Comparison of ENCODE assay signal across 20 cellular contexts in genomic region chr14:28651148-28651547, GRCh38.
A peak's percentile ranks its signal among the peaks of the same experiment; 100 is the strongest.
DNase-seq lines count a peak whose midpoint lies in the region; ATAC-seq, FAIRE-seq and TF ChIP-seq lines count a peak whose summit lies in the region.
"Had no signal": no experiment of that assay in that cellular context is flagged by ENCODE, and none has a peak within 500 bp of the region (broad histone marks: within the 10 kb centered on the region; RNA-seq: fewer than 3 reads in every experiment).

No MANE protein-coding gene starts in this region.

- H3K9ac ChIP-seq in PC-3 (ENCODE audit: low read length) (no peak overlapping the region), H1 (replicated peaks in 1 of 4; ENCODE audit: extremely low read depth in 1 of 4, low read depth in 3 of 4, low read length in 3 of 4) (no peak overlapping the region)

- intact Hi-C loops in PC-3 (cut with micrococcal nuclease) (loop anchor here (10.0 kb wide), 1 partner anchor 1574 kb away; no protein-coding TSS in a partner anchor), Right ventricle myocardium inferior (cut with DNase I) (no loop called here)

- FAIRE-seq in H1 (lab: Jason Lieb, UNC): no peak

- H2BK5ac ChIP-seq in H1 (ENCODE audit: low read depth, low read length): no peak overlapping the region

- WGBS in H1 (ENCODE audit: extremely low coverage in 1 of 2, insufficient coverage in 1 of 2, insufficient read length in 1 of 2, insufficient replicate concordance in 2 of 2, low coverage in 1 of 2, low lambda C conversion rate in 2 of 2, missing lambda C conversion rate in 1 of 2), 2 experiments: 70% methylated on average over 5 of the region's 5 CpGs; no CpG with 5 or more reads in 1 of the 2 experiments

- CTCF ChIA-PET in PC-3 (lab: Charles Lee): interaction anchor here (1.1 kb wide), 1 partner anchor 16 kb away, joined by 4 read pairs; no protein-coding TSS in a partner anchor
- CTCF ChIA-PET in H1 (lab: Charles Lee; ENCODE audit: partially characterized antibody): no interaction called here

- H3K9me3 ChIP-seq in PC-3 (ENCODE audit: low read length): no peaks in the 10 kb centered on the region
- H3K9me3 ChIP-seq in H1 (ENCODE audit: insufficient read depth in 2 of 2, low read depth in 1 of 2, low read length in 1 of 2): no peaks in the 10 kb centered on the region
- H3K9me3 ChIP-seq: Caco-2, left lung had no signal

- H3K27ac ChIP-seq in GM23338 (ENCODE audit: low read depth) (no peak overlapping the region), PC-3 (ENCODE audit: low read length) (peak overlapping the region; percentile 95), H1 (ENCODE audit: low read depth, low read length) (no peak overlapping the region)
- H3K27ac ChIP-seq: coronary artery, HL-60, left lung had no signal

- no peaks in the 10 kb centered on the region for H3F3A ChIP-seq in GM23338 (replicated peaks; ENCODE audit: low read depth)
- peaks cover 6% of the 10 kb centered on the region for H3F3A ChIP-seq in PC-3 (ENCODE audit: low read length, unreplicated experiment)

- H2AFZ ChIP-seq in GM23338: no peak overlapping the region
- H2AFZ ChIP-seq in PC-3 (ENCODE audit: low read length): peak overlapping the region; percentile 52
- H2AFZ ChIP-seq in H1 (ENCODE audit: low read length): no peak overlapping the region

- H4K20me1 ChIP-seq in GM23338 (replicated peaks; ENCODE audit: insufficient read depth) (no peaks in the 10 kb centered on the region), PC-3 (ENCODE audit: low read length) (no peaks in the 10 kb centered on the region), H1 (replicated peaks in 1 of 2; ENCODE audit: control insufficient read depth in 1 of 2, insufficient read depth in 2 of 2, low read length in 2 of 2) (no peaks in the 10 kb centered on the region)

- no peak overlapping the region for H3K4me3 ChIP-seq in GM23338
- no peak overlapping the region for H3K4me3 ChIP-seq in PC-3 (ENCODE audit: low read length)
- H3K4me3 ChIP-seq in H1 (ENCODE audit: extremely low read depth in 1 of 4, insufficient read depth in 2 of 4, low read depth in 3 of 4, low read length in 4 of 4): no peak overlapping the region
- H3K4me3 ChIP-seq: coronary artery, left lung had no signal

- no peak overlapping the region for H4K8ac ChIP-seq in H1 (ENCODE audit: extremely low read depth, insufficient read depth, low read length)

- no peak overlapping the region for H2BK120ac ChIP-seq in H1 (replicated peaks; ENCODE audit: low read depth, low read length)

- H3K27me3 ChIP-seq in GM23338 (ENCODE audit: insufficient read depth): no peaks in the 10 kb centered on the region
- H3K27me3 ChIP-seq in PC-3 (ENCODE audit: low read length): no peaks in the 10 kb centered on the region
- H3K27me3 ChIP-seq in H1 (replicated peaks in 1 of 4; ENCODE audit: control insufficient read depth in 3 of 4, extremely low read depth in 1 of 4, insufficient read depth in 3 of 4, low read length in 3 of 4): no peaks in the 10 kb centered on the region
- H3K27me3 ChIP-seq: left lung had no signal

- no peak overlapping the region for H2BK12ac ChIP-seq in H1 (ENCODE audit: low read depth, low read length)

- H3K4me1 Mint-ChIP-seq in GM23338: peaks cover 9% of the 10 kb centered on the region
- H3K4me1 Mint-ChIP-seq: activated B cell treated with CpG ODN at 0.5 μM for 24 hours had no signal

- no peak overlapping the region for H4K91ac ChIP-seq in H1 (replicated peaks; ENCODE audit: insufficient read length, low read length)

- no TSS peak for BruUV-seq in PC-3 (replicated peaks; lab: Mats Ljungman, UMichigan)

- H3K36me3 Mint-ChIP-seq in GM23338 (ENCODE audit: low read depth): no peaks in the 10 kb centered on the region; the same call in 2 of the 3 replicates

- no peak overlapping the region for H3K4me3 Mint-ChIP-seq in GM23338
- H3K4me3 Mint-ChIP-seq: activated B cell treated with CpG ODN at 0.5 μM for 24 hours had no signal

- H3K9me3 Mint-ChIP-seq in GM23338: no peaks in the 10 kb centered on the region; the same call in 2 of the 3 replicates

- TF ChIP-seq CTCF in GM23338 (conservative IDR thresholded peaks at IDR 0.05; ENCODE audit: low read depth in 2 of 2) (no peak), PC-3 (conservative IDR thresholded peaks at IDR 0.05; ENCODE audit: low read depth, low read length) (no peak), H1 (IDR thresholded peaks at IDR 0.05; ENCODE audit: control extremely low read depth in 1 of 3, insufficient read depth in 1 of 3, low read depth in 1 of 3, low read length in 3 of 3) (no peak)

- ATAC-seq in GM23338 (no peak), PC-3 (0 out of 2 replicates have a peak, but pooled peaks have one; percentile 1), GM19395 (IDR thresholded peaks at IDR 0.05; ENCODE audit: unreplicated experiment) (no peak), GM21786 (IDR thresholded peaks at IDR 0.05; ENCODE audit: unreplicated experiment) (no peak), Right ventricle myocardium inferior (no peak)
- ATAC-seq: left lung had no signal

- H3K27me3 Mint-ChIP-seq in GM23338 (ENCODE audit: insufficient read depth, low read depth, poor library complexity): no peaks in the 10 kb centered on the region
- H3K27me3 Mint-ChIP-seq: activated B cell treated with CpG ODN at 0.5 μM for 24 hours had no signal

- H3K36me3 ChIP-seq in GM23338 (ENCODE audit: insufficient read depth) (no peaks in the 10 kb centered on the region), PC-3 (ENCODE audit: low read depth, low read length) (no peaks in the 10 kb centered on the region), H1 (ENCODE audit: control insufficient read depth in 2 of 4, insufficient read depth in 4 of 4, low read length in 3 of 4) (no peaks in the 10 kb centered on the region)
- H3K36me3 ChIP-seq: left lung had no signal

- H3K79me2 ChIP-seq in GM23338 (replicated peaks; ENCODE audit: insufficient read depth) (no peaks in the 10 kb centered on the region), PC-3 (ENCODE audit: low read length) (no peaks in the 10 kb centered on the region), H1 (ENCODE audit: control insufficient read depth in 1 of 2, insufficient read depth in 2 of 2, low read length in 2 of 2) (no peaks in the 10 kb centered on the region)

- H3K9me2 ChIP-seq in GM23338 (ENCODE audit: insufficient read depth) (no peaks in the 10 kb centered on the region), PC-3 (replicated peaks; ENCODE audit: low read length) (no peaks in the 10 kb centered on the region)

- H3K79me1 ChIP-seq in H1 (ENCODE audit: low read depth, low read length): no peaks in the 10 kb centered on the region

- no peak for TF ChIP-seq EP300 in H1 (IDR thresholded peaks at IDR 0.05; ENCODE audit: borderline replicate concordance in 1 of 2, low read depth in 2 of 2, low read length in 2 of 2)

- H3K23ac ChIP-seq in H1 (ENCODE audit: insufficient read length): no peak overlapping the region

- H3K4ac ChIP-seq in H1 (replicated peaks; ENCODE audit: insufficient read length, low read depth, low read length): no peak overlapping the region

- H3K18ac ChIP-seq in H1 (ENCODE audit: extremely low read depth, low read length): no peak overlapping the region

- H2BK20ac ChIP-seq in H1 (ENCODE audit: low read length): no peak overlapping the region

- TF ChIP-seq RAD21 in H1 (IDR thresholded peaks at IDR 0.05 in 1 of 2, conservative IDR thresholded peaks at IDR 0.05 in 1 of 2; ENCODE audit: low read depth in 2 of 2, low read length in 2 of 2): no peak

- no peak overlapping the region for H3K56ac ChIP-seq in H1 (replicated peaks; ENCODE audit: insufficient read length, low read depth, low read length)

- DNase-seq in GM23338 (ENCODE audit: low spot score) (peak; percentile 32), PC-3 (peak; percentile 60), H1 (ENCODE audit: low read depth in 1 of 2, low spot score in 2 of 2) (no peak), non-pigmented ciliary epithelial cell (ENCODE audit: low read depth) (peak; percentile 51), Right ventricle myocardium inferior (ENCODE audit: missing footprints) (no peak), UCSD-AML1 (lab: John Stamatoyannopoulos, UW; ENCODE audit: unreplicated experiment) (no peak)
- DNase-seq: activated B cell treated with CpG ODN at 0.5 μM for 24 hours; activated effector memory CD4-positive, alpha-beta T cell treated with Interleukin-2 at 50 U/mL for 16 hours; AML-193; amygdala; Caco-2; erythroblast; hypothalamus; left lung; NCI-H2029; NCI-H524 treated with DMSO at 0.1 percent for 48 hours had no signal

- H3K23me2 ChIP-seq in H1 (ENCODE audit: low read depth, low read length): no peaks in the 10 kb centered on the region

- H3K4me1 ChIP-seq in GM23338 (ENCODE audit: insufficient read depth): peaks cover 6% of the 10 kb centered on the region; the same call in 1 of the 2 replicates
- H3K4me1 ChIP-seq in PC-3 (ENCODE audit: insufficient read depth, low read length): peaks cover 41% of the 10 kb centered on the region
- peaks cover 0 to 3% (median 1%) of the 10 kb centered on the region in 4 experiments; a peak in 2 of 7 replicates for H3K4me1 ChIP-seq in H1 (replicated peaks in 1 of 4; ENCODE audit: control insufficient read depth in 3 of 4, insufficient read depth in 4 of 4, low read length in 3 of 4)
- H3K4me1 ChIP-seq: Caco-2, left lung had no signal

- H2AK5ac ChIP-seq in H1 (ENCODE audit: low read depth, low read length): no peak overlapping the region

- H3K4me2 ChIP-seq in GM23338: no peak overlapping the region
- peak overlapping the region; percentile 8 for H3K4me2 ChIP-seq in PC-3 (ENCODE audit: low read length)
- no peak overlapping the region for H3K4me2 ChIP-seq in H1 (ENCODE audit: insufficient read depth in 1 of 2, low read depth in 2 of 2, low read length in 2 of 2)

- POLR2A ChIA-PET in PC-3 (lab: Charles Lee; ENCODE audit: unreplicated experiment) (no interaction called here), H1 (lab: Charles Lee; ENCODE audit: partially characterized antibody) (no interaction called here)

- no peak overlapping the region for H3K27ac Mint-ChIP-seq in GM23338
- H3K27ac Mint-ChIP-seq: activated B cell treated with CpG ODN at 0.5 μM for 24 hours had no signal

- H3K14ac ChIP-seq in H1 (ENCODE audit: insufficient read length): no peak overlapping the region

- no peak overlapping the region for H4K5ac ChIP-seq in H1 (ENCODE audit: insufficient read length, low read depth, low read length)

- no peak for TF ChIP-seq POLR2A in H1 (IDR thresholded peaks at IDR 0.05; ENCODE audit: control extremely low read depth in 1 of 2, low read depth in 2 of 2, low read length in 2 of 2)

- H2BK15ac ChIP-seq in H1 (ENCODE audit: low read length): no peak overlapping the region

TF ChIP-seq in GM23338, 12 proteins besides CTCF, POLR2A, EP300 and RAD21 (continues in another document):
- no peak for TF ChIP-seq EZH2 (IDR thresholded peaks at IDR 0.05; ENCODE audit: low read depth, unreplicated experiment)
- no peak for TF ChIP-seq ZNF114 (CRISPR knock-in tag; IDR thresholded peaks at IDR 0.05)

TF ChIP-seq in H1, 55 proteins besides CTCF, POLR2A, EP300 and RAD21:
- TF ChIP-seq JUND (IDR thresholded peaks at IDR 0.05; ENCODE audit: low read length) (peak; percentile 27; the same call in 1 of the 2 replicates), MAFK (IDR thresholded peaks at IDR 0.05; ENCODE audit: low read depth, low read length) (no peak)

Comparison
In these comparisons a context has a peak if more than half of its experiments do, and no peak if none do; other contexts are left out.
1. DNase-seq: peak in GM23338 (single experiment), PC-3 (single experiment) and non-pigmented ciliary epithelial cell (single experiment); none in H1 (0 of 2), Right ventricle myocardium inferior (single experiment) and UCSD-AML1 (single experiment).